In the genomic region with DNA sequence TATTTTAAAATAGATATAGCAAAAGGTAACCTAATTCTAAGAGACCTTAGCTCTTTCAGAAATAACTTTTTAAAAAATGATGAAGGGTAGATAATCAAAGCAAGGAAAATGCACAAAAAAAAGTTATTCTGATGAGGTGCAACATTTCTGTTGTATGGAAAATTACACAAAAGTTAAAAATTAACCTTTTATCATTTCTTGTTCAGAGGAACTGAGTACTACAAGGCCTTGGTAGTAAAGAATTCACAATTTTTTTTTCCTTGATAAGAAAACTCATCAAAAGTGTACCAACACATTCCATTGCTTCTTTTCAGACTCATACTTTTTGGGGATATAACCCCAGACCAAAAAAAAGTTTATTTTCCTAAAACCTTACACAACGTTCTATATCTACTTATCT, we compare ENCODE assay signal across 1 cellular context.
TF ChIP-seq lines count a peak whose summit lies in the region.

No MANE protein-coding gene starts in this region.

TF ChIP-seq in A549, 52 proteins besides CTCF, POLR2A, EP300 and RAD21 (continued from another document):
- TF ChIP-seq REST (IDR thresholded peaks at IDR 0.05): no peak
